In genomic region chr10:76874896-76875295, GRCh38 we compare ENCODE assay signal across 1 cellular context.
TF ChIP-seq lines count a peak whose summit lies in the region.

No MANE protein-coding gene starts in this region.

TF ChIP-seq in HepG2, 621 proteins besides CTCF, POLR2A, EP300 and RAD21 (continued from another document):
- TF ChIP-seq KMT2B (CRISPR knock-in tag; IDR thresholded peaks at IDR 0.05) = no peak
- TF ChIP-seq CREBL2 (CRISPR knock-in tag; IDR thresholded peaks at IDR 0.05; ENCODE audit: borderline replicate concordance) = no peak
- no peak for TF ChIP-seq FOXK1 (CRISPR knock-in tag; IDR thresholded peaks at IDR 0.05; ENCODE audit: borderline replicate concordance, low read depth)
- TF ChIP-seq SRSF1 (optimal IDR thresholded peaks at IDR 0.05; ENCODE audit: low read depth, low read length) = no peak
